Comparison of ENCODE assay signal across 1 cellular context in the genomic region with DNA sequence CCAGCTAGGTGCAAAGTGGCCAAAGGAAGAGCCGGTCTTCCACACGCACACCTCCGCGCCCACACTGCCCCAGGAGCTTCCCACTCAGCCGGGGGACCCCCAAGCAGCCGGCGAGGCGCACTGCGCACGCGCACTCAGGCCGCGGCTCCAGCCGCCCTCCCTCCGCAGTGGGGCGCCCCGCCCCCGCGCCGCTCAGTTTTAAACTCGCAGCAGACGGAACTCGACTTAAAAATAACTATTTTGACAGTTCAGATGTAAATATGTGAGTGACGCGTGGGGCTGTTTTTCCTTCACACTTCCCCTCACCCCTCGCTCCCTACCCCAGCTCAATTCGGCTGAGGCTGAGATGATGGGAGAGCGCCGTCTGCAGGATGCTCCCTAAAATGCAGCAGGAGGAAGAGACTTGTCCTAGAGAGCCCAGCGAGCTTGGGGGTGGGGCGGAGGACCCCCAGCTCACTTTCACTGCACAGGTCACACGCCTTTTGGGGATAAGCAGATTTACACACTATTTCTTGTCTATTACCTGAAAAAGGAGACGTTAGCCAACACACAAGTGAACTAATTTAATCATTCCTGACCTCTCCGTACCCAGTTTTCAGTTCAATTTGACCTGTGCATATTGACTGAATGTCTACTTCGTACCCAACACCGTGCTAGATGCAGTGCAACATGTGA.
TF ChIP-seq lines count a peak whose summit lies in the region.

No MANE protein-coding gene starts in this region.

TF ChIP-seq in liver, 16 proteins besides CTCF, POLR2A, EP300 and RAD21 (continued from another document):
- TF ChIP-seq, protein P1, sequence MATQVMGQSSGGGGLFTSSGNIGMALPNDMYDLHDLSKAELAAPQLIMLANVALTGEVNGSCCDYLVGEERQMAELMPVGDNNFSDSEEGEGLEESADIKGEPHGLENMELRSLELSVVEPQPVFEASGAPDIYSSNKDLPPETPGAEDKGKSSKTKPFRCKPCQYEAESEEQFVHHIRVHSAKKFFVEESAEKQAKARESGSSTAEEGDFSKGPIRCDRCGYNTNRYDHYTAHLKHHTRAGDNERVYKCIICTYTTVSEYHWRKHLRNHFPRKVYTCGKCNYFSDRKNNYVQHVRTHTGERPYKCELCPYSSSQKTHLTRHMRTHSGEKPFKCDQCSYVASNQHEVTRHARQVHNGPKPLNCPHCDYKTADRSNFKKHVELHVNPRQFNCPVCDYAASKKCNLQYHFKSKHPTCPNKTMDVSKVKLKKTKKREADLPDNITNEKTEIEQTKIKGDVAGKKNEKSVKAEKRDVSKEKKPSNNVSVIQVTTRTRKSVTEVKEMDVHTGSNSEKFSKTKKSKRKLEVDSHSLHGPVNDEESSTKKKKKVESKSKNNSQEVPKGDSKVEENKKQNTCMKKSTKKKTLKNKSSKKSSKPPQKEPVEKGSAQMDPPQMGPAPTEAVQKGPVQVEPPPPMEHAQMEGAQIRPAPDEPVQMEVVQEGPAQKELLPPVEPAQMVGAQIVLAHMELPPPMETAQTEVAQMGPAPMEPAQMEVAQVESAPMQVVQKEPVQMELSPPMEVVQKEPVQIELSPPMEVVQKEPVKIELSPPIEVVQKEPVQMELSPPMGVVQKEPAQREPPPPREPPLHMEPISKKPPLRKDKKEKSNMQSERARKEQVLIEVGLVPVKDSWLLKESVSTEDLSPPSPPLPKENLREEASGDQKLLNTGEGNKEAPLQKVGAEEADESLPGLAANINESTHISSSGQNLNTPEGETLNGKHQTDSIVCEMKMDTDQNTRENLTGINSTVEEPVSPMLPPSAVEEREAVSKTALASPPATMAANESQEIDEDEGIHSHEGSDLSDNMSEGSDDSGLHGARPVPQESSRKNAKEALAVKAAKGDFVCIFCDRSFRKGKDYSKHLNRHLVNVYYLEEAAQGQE (IDR thresholded peaks at IDR 0.05) = no peak
- TF ChIP-seq EGR1 (IDR thresholded peaks at IDR 0.05; ENCODE audit: low read depth in 2 of 2) = no peak
- no peak for TF ChIP-seq JUND (IDR thresholded peaks at IDR 0.05)
- no peak for TF ChIP-seq GABPA (IDR thresholded peaks at IDR 0.05 in 1 of 2, conservative IDR thresholded peaks at IDR 0.05 in 1 of 2)
- TF ChIP-seq, protein P2, sequence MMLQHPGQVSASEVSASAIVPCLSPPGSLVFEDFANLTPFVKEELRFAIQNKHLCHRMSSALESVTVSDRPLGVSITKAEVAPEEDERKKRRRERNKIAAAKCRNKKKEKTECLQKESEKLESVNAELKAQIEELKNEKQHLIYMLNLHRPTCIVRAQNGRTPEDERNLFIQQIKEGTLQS (IDR thresholded peaks at IDR 0.05) = no peak
- no peak for TF ChIP-seq HNF4G (IDR thresholded peaks at IDR 0.05)
